In the genomic region with DNA sequence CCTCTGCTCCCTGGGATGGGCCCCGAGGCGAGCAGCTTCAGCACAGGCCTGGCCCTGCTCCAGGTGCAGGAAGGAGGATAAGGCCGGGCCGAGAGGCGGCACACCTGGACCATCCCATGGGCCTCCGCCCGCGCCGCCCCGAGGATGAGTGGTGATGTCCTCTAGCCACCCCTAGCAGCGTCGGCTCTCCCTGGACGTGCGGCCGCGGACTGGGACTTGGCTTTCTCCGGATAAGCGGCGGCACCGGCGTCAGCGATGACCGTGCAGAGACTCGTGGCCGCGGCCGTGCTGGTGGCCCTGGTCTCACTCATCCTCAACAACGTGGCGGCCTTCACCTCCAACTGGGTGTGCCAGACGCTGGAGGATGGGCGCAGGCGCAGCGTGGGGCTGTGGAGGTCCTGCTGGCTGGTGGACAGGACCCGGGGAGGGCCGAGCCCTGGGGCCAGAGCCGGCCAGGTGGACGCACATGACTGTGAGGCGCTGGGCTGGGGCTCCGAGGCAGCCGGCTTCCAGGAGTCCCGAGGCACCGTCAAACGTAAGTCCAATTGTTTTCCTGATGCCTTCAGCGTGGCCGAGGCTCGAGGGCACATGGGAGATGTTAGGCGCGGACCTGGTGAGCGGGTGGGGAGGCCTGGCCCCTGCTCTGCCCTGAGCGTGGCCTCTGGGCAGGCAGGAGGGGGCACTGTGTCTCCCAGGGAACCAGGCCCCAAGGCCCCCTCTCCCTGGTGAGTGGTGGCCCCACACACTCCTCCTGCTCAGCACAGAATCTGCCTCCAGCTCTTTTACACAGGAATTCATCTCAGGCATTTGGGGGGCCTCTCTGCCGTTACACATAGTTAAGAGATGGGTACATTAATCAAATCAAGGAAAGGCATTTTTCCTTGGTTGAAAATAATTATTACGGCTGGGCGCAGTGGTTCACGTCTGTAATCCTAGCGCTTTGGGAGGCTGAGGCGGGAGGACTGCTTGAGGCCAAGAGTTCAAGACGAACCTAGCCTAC, we compare ENCODE assay signal across 11 cellular contexts. TPM values are rescaled to one million over a fixed set of nuclear protein-coding genes. Genes with fewer than 3 reads are reported as not detected.
DNase-seq lines count a peak whose midpoint lies in the region; ATAC-seq and TF ChIP-seq lines count a peak whose summit lies in the region.
"Had no signal": no experiment of that assay in that cellular context is flagged by ENCODE, and none has a peak within 500 bp of the region (broad histone marks: within the 10 kb centered on the region; RNA-seq: fewer than 3 reads in every experiment).

No MANE protein-coding gene starts in this region.

- peak overlapping the region; percentile 69; the same call in 1 of the 2 replicates for H3K4me2 ChIP-seq in SK-N-SH

- CTCF ChIA-PET in SK-N-SH (lab: Yijun Ruan, JAX): no interaction called here

- H3K9me3 ChIP-seq in SK-N-SH (no peaks in the 10 kb centered on the region), lung (ENCODE audit: control insufficient read depth in 2 of 2, insufficient read depth in 1 of 2, low read length in 1 of 2) (no peaks in the 10 kb centered on the region), suprapubic skin (no peaks in the 10 kb centered on the region)

- TF ChIP-seq EP300 in SK-N-SH (IDR thresholded peaks at IDR 0.05; ENCODE audit: borderline replicate concordance in 1 of 2, low read depth in 1 of 2, low read length in 1 of 2) (no peak), suprapubic skin (IDR thresholded peaks at IDR 0.05) (no peak)

- TF ChIP-seq CTCF in SK-N-SH (IDR thresholded peaks at IDR 0.05) (no peak; the same call in 1 of the 2 replicates), lung (IDR thresholded peaks at IDR 0.05; ENCODE audit: control extremely low read depth, extremely low read depth) (no peak), suprapubic skin (IDR thresholded peaks at IDR 0.05) (no peak)

- H3K27me3 ChIP-seq in SK-N-SH (ENCODE audit: insufficient read depth) (no peaks in the 10 kb centered on the region), lung (ENCODE audit: control insufficient read depth, insufficient read depth) (no peaks in the 10 kb centered on the region), suprapubic skin (no peaks in the 10 kb centered on the region)

- ATAC-seq in SK-N-SH treated with all-trans-retinoic acid at 6 μM for 48 hours: no peak
- no peak for ATAC-seq in lung (ENCODE audit: insufficient read depth, low FRiP score)
- ATAC-seq in GM21737 (IDR thresholded peaks at IDR 0.05; ENCODE audit: unreplicated experiment): no peak
- ATAC-seq in HG03442 (IDR thresholded peaks at IDR 0.05; ENCODE audit: unreplicated experiment): no peak

- TF ChIP-seq RAD21 in SK-N-SH (IDR thresholded peaks at IDR 0.05; ENCODE audit: low read length): no peak

- H3K27ac ChIP-seq in SK-N-SH (ENCODE audit: low read depth in 2 of 2, low read length in 1 of 2) (peak overlapping the region; percentile 50 to 95), angular gyrus (ENCODE audit: low read depth, low read length) (peak overlapping the region; percentile 54), lung (ENCODE audit: low read depth in 1 of 2, low read length in 1 of 2) (peak overlapping the region; percentile 82 to 95), suprapubic skin (peak overlapping the region; percentile 91)
- H3K27ac ChIP-seq: 22Rv1 had no signal

- H3K9ac ChIP-seq in SK-N-SH: no peak overlapping the region

- WGBS in SK-N-SH (ENCODE audit: low lambda C conversion rate): 94% methylated on average over 34 of the region's 57 CpGs
- 32 to 48% methylated on average over 57 of the region's 57 CpGs for WGBS in lung, 2 donors
- 18% methylated on average over 33 of the region's 57 CpGs for WGBS in suprapubic skin

- no peak overlapping the region for H2AFZ ChIP-seq in SK-N-SH (ENCODE audit: low read depth)

- H3K79me2 ChIP-seq in SK-N-SH (ENCODE audit: insufficient read depth): no peaks in the 10 kb centered on the region

- H3K9me2 ChIP-seq in SK-N-SH: no peaks in the 10 kb centered on the region

- H3F3A ChIP-seq in SK-N-SH (replicated peaks; ENCODE audit: insufficient read depth): no peaks in the 10 kb centered on the region

- H3K36me3 ChIP-seq in SK-N-SH (replicated peaks in 1 of 2; ENCODE audit: control insufficient read depth in 1 of 2, insufficient read depth in 2 of 2, low read length in 1 of 2) (peaks cover 0 to 17% of the 10 kb centered on the region in 2 experiments), lung (ENCODE audit: control insufficient read depth in 2 of 2, insufficient read depth in 2 of 2, low read length in 2 of 2) (peaks cover 0 to 33% of the 10 kb centered on the region in 2 donors), suprapubic skin (peaks cover 19% of the 10 kb centered on the region)

- no peaks in the 10 kb centered on the region for H4K20me1 ChIP-seq in SK-N-SH (ENCODE audit: insufficient read depth)

- H3K4me1 ChIP-seq in SK-N-SH (ENCODE audit: control insufficient read depth in 1 of 2, insufficient read depth in 2 of 2, low read depth in 1 of 2, low read length in 1 of 2): peaks cover 5 to 56% of the 10 kb centered on the region in 2 experiments; a peak in 2 of 4 replicates
- peaks cover 5 to 13% of the 10 kb centered on the region in 2 donors for H3K4me1 ChIP-seq in lung (ENCODE audit: control insufficient read depth in 2 of 2, insufficient read depth in 2 of 2, low read length in 2 of 2)
- H3K4me1 ChIP-seq in suprapubic skin: peaks cover 68% of the 10 kb centered on the region

- POLR2A ChIA-PET in SK-N-SH (lab: Yijun Ruan, JAX): no interaction called here

- DNase-seq in SK-N-SH: no peak
- DNase-seq in lung (ENCODE audit: low spot score): no peak
- DNase-seq in suprapubic skin (ENCODE audit: low spot score in 2 of 2): no peak
- DNase-seq in NCI-H748 treated with DMSO at 0.1 percent for 48 hours (lab: John Stamatoyannopoulos, UW): no peak
- DNase-seq: NCI-H1417 treated with DMSO at 0.1 percent for 48 hours had no signal

- no peak for TF ChIP-seq POLR2A in suprapubic skin (IDR thresholded peaks at IDR 0.05)

- H3K4me3 ChIP-seq in SK-N-SH (ENCODE audit: low read depth in 2 of 2, low read length in 1 of 2) (peak overlapping the region in 1 of 2 experiments; percentile 32; a peak in 2 of 4 replicates), lung (peak overlapping the region; percentile 82), suprapubic skin (peak overlapping the region; percentile 58)

TF ChIP-seq in SK-N-SH, 30 proteins besides CTCF, POLR2A, EP300 and RAD21 (continues in another document):
- TF ChIP-seq CHD2 (IDR thresholded peaks at IDR 0.05; ENCODE audit: low read length, partially characterized antibody): no peak
- TF ChIP-seq SMC3 (IDR thresholded peaks at IDR 0.05; ENCODE audit: low read depth, low read length): no peak
- TF ChIP-seq YY1 (IDR thresholded peaks at IDR 0.05; ENCODE audit: low read depth): no peak
- TF ChIP-seq RXRA (IDR thresholded peaks at IDR 0.05; ENCODE audit: borderline replicate concordance, low read depth): no peak
- TF ChIP-seq, protein P1, sequence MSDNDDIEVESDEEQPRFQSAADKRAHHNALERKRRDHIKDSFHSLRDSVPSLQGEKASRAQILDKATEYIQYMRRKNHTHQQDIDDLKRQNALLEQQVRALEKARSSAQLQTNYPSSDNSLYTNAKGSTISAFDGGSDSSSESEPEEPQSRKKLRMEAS (IDR thresholded peaks at IDR 0.05; ENCODE audit: low read depth): no peak
- TF ChIP-seq POLR2AphosphoS5 (IDR thresholded peaks at IDR 0.05; ENCODE audit: low read depth, low read length): no peak

TF ChIP-seq in SK-N-SH treated with all-trans-retinoic acid at 6 μM for 48 hours, 23 proteins besides CTCF, POLR2A, EP300 and RAD21 (continues in another document):
- no peak for TF ChIP-seq ZNF8 (CRISPR knock-in tag; IDR thresholded peaks at IDR 0.05)
- no peak for TF ChIP-seq ZNF565 (CRISPR knock-in tag; conservative IDR thresholded peaks at IDR 0.05; ENCODE audit: low read depth)
- TF ChIP-seq RARB (CRISPR knock-in tag; IDR thresholded peaks at IDR 0.05): no peak
- TF ChIP-seq, protein P2, sequence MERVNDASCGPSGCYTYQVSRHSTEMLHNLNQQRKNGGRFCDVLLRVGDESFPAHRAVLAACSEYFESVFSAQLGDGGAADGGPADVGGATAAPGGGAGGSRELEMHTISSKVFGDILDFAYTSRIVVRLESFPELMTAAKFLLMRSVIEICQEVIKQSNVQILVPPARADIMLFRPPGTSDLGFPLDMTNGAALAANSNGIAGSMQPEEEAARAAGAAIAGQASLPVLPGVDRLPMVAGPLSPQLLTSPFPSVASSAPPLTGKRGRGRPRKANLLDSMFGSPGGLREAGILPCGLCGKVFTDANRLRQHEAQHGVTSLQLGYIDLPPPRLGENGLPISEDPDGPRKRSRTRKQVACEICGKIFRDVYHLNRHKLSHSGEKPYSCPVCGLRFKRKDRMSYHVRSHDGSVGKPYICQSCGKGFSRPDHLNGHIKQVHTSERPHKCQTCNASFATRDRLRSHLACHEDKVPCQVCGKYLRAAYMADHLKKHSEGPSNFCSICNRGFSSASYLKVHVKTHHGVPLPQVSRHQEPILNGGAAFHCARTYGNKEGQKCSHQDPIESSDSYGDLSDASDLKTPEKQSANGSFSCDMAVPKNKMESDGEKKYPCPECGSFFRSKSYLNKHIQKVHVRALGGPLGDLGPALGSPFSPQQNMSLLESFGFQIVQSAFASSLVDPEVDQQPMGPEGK (CRISPR knock-in tag; IDR thresholded peaks at IDR 0.05; ENCODE audit: borderline replicate concordance): no peak
- TF ChIP-seq ISL1 (CRISPR knock-in tag; IDR thresholded peaks at IDR 0.05): no peak

RNA-seq across cellular contexts. Expression of a gene that starts 0.9 kb away (rescaled TPM):
- polyA plus RNA-seq in SK-N-SH (2012; rRNA removed): 2.1 and 2.3 TPM in 2 replicates
- polyA plus RNA-seq in SK-N-SH (2012; cell fraction: cytosol; rRNA removed): 0.85 and 1.4 TPM in 2 replicates
- 1.4 and 1.5 TPM in 2 replicates for polyA plus RNA-seq in SK-N-SH (2012; cell fraction: nucleus; rRNA removed)
- total RNA-seq in lung: 10 to 100 TPM; 24.7 to 49.2 TPM
- polyA plus RNA-seq in lung: 100 to 1,000 TPM in 1 of 2 donors, 10 to 100 TPM in 1; 31.6 to 116 TPM
- 10 to 100 TPM in 3 of 4 donors, 1 to 10 TPM in 1; 7.6 to 26.6 (median 18.8) TPM for total RNA-seq in suprapubic skin

RNA-seq across cellular contexts. Expression of a gene that starts 41.2 kb away (rescaled TPM):
- polyA plus RNA-seq in SK-N-SH (2012; rRNA removed) (19.1 and 24.2 TPM in 2 replicates), lung (10 to 100 TPM; 39.2 to 64.2 TPM)
- polyA plus RNA-seq in SK-N-SH (2012; cell fraction: cytosol; rRNA removed): 4.1 and 7.9 TPM in 2 replicates
- 119 and 154 TPM in 2 replicates for polyA plus RNA-seq in SK-N-SH (2012; cell fraction: nucleus; rRNA removed)
- total RNA-seq in lung (10 to 100 TPM; 24.4 to 46.3 TPM), suprapubic skin (10 to 100 TPM; 28.1 to 86.1 (median 35.2) TPM)

RNA-seq across cellular contexts. Expression of a gene that starts 45.6 kb away (rescaled TPM):
- polyA plus RNA-seq in SK-N-SH (2012; rRNA removed) (not detected in 2 replicates), lung (under 1 TPM in 1 of 2 donors, not detected in 1; 0.02 TPM)
- polyA plus RNA-seq in SK-N-SH (2012; cell fraction: cytosol; rRNA removed): not detected in 2 replicates
- polyA plus RNA-seq in SK-N-SH (2012; cell fraction: nucleus; rRNA removed): 0.06 TPM in 1 of 2 replicates, not detected in the other
- total RNA-seq in lung (under 1 TPM; 0.25 to 0.31 TPM), suprapubic skin (not detected)
- total RNA-seq: pulmonary artery endothelial cell had no signal

RNA-seq across cellular contexts. Expression of a gene that starts 59.5 kb away (rescaled TPM):
- polyA plus RNA-seq in SK-N-SH (2012; rRNA removed) (22.7 and 44.3 TPM in 2 replicates), lung (100 to 1,000 TPM in 1 of 2 donors, 10 to 100 TPM in 1; 61.1 to 119 TPM)
- polyA plus RNA-seq in SK-N-SH (2012; cell fraction: cytosol; rRNA removed): 17.7 and 21.3 TPM in 2 replicates
- 152 and 419 TPM in 2 replicates for polyA plus RNA-seq in SK-N-SH (2012; cell fraction: nucleus; rRNA removed)
- total RNA-seq in lung (100 to 1,000 TPM in 1 of 2 donors, 10 to 100 TPM in 1; 73.3 to 103 TPM), suprapubic skin (100 to 1,000 TPM in 2 of 4 donors, 10 to 100 TPM in 2; 61.1 to 134 (median 100) TPM)
